1 cellular context compared by ENCODE assay signal in the genomic region with DNA sequence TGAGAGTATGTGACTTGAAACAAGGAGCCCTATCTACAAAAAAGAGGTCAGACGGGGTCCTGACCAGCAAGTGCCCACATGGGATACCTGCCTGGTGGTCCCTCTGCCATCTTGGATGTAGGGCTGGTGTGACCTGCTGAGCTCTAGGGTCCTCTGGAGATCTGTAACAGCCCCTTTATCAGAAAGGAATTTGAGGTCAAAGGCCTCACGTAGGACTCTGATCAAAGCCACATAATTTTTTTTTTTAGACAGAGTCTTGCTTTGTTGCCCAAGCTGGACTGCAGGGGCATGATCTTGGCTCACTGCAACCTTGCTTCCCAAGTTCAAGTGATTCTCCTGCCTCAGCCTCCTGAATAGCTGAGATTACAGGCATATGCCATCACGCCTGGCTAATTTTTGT.
TF ChIP-seq lines count a peak whose summit lies in the region.

No MANE protein-coding gene starts in this region.

TF ChIP-seq in A549, 52 proteins besides CTCF, POLR2A, EP300 and RAD21:
- no peak for TF ChIP-seq NPAS2 (CRISPR knock-in tag; IDR thresholded peaks at IDR 0.05; ENCODE audit: borderline replicate concordance)
